In the genomic region with DNA sequence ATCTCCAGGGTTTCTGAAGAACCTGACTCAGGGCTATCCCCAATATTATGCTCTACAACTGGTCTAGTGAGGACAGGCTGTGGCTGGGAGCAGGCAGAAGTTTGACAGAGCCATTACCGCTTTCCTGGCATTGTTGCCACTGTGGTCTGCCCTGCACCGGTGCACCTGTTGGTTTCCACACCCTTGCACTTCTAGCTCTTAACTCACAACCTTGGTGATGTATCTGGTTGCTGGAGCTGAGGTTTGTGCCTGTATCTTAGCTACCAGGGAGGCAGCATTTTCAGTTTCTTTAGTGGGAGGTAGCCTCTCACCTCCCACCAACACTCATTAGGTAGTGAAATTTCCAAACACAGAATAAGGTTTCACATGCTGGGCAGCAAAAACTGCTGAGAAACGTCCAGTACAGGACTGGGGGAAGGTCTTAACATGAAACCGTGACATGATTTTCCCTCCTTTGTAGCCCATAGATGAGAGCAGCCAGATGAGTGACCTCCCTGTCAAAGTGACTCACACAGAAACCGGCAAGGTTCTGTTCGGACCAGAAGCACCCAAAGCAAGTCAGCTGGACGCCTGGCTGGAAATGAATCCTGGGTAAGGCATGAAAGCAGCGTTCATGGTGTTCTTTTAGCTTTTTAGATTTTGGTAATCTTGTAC, we compare ENCODE assay signal across 13 cellular contexts. TPM values are rescaled to one million over a fixed set of nuclear protein-coding genes. Genes with fewer than 3 reads are reported as not detected.
DNase-seq lines count a peak whose midpoint lies in the region; ATAC-seq and TF ChIP-seq lines count a peak whose summit lies in the region.
"Had no signal": no experiment of that assay in that cellular context is flagged by ENCODE, and none has a peak within 500 bp of the region (broad histone marks: within the 10 kb centered on the region; RNA-seq: fewer than 3 reads in every experiment).

No MANE protein-coding gene starts in this region.

- H3K4me3 Mint-ChIP-seq in CD4-positive, CD25-positive, alpha-beta regulatory T cell: no peak overlapping the region
- no peak overlapping the region for H3K4me3 Mint-ChIP-seq in activated CD8-positive, alpha-beta T cell treated with anti-CD3 and anti-CD28 coated beads for 36 hours
- H3K4me3 Mint-ChIP-seq: naive thymus-derived CD8-positive, alpha-beta T cell had no signal

- no peaks in the 10 kb centered on the region for H3K27me3 ChIP-seq in CD4-positive, CD25-positive, alpha-beta regulatory T cell (ENCODE audit: control insufficient read depth, insufficient read depth, low read length)
- H3K27me3 ChIP-seq: heart left ventricle had no signal

- peak overlapping the region; percentile 27 to 82 (median 46) for H3K27ac Mint-ChIP-seq in CD4-positive, CD25-positive, alpha-beta regulatory T cell
- H3K27ac Mint-ChIP-seq in activated CD8-positive, alpha-beta T cell treated with anti-CD3 and anti-CD28 coated beads for 36 hours: peak overlapping the region; percentile 28

- H3K4me1 ChIP-seq in CD4-positive, CD25-positive, alpha-beta regulatory T cell (ENCODE audit: control insufficient read depth, insufficient read depth, low read length, poor library complexity, severe bottlenecking): no peaks in the 10 kb centered on the region

- peaks cover 66% of the 10 kb centered on the region for H3K36me3 Mint-ChIP-seq in CD4-positive, CD25-positive, alpha-beta regulatory T cell
- H3K36me3 Mint-ChIP-seq in activated CD8-positive, alpha-beta T cell treated with anti-CD3 and anti-CD28 coated beads for 36 hours (ENCODE audit: low read depth): peaks cover 34% of the 10 kb centered on the region

- H3K9me3 ChIP-seq in CD4-positive, CD25-positive, alpha-beta regulatory T cell (ENCODE audit: control insufficient read depth in 2 of 2, low read length in 2 of 2): no peaks in the 10 kb centered on the region
- H3K9me3 ChIP-seq: heart left ventricle had no signal

- peaks cover 90% of the 10 kb centered on the region for H3K36me3 ChIP-seq in CD4-positive, CD25-positive, alpha-beta regulatory T cell (ENCODE audit: control insufficient read depth, insufficient read depth, low read length)

- no peak overlapping the region for H3K27ac ChIP-seq in CD4-positive, CD25-positive, alpha-beta regulatory T cell (ENCODE audit: insufficient read depth, low read length, poor library complexity, severe bottlenecking)
- H3K27ac ChIP-seq: heart left ventricle had no signal

- H3K4me3 ChIP-seq in CD4-positive, CD25-positive, alpha-beta regulatory T cell (ENCODE audit: low read depth, low read length): no peak overlapping the region
- H3K4me3 ChIP-seq: heart left ventricle had no signal

- peaks cover 0 to 4% (median 1%) of the 10 kb centered on the region in 4 donors for H3K4me1 Mint-ChIP-seq in CD4-positive, CD25-positive, alpha-beta regulatory T cell
- peaks cover 8% of the 10 kb centered on the region for H3K4me1 Mint-ChIP-seq in activated CD8-positive, alpha-beta T cell treated with anti-CD3 and anti-CD28 coated beads for 36 hours (ENCODE audit: low read depth)

- TF ChIP-seq CTCF in activated CD8-positive, alpha-beta T cell treated with anti-CD3 and anti-CD28 coated beads for 36 hours (IDR thresholded peaks at IDR 0.05): no peak

- DNase-seq in CD4-positive, CD25-positive, alpha-beta regulatory T cell: no peak
- DNase-seq in activated CD8-positive, alpha-beta T cell treated with anti-CD3 and anti-CD28 coated beads for 36 hours: no peak
- DNase-seq in dedifferentiated amniotic fluid mesenchymal stem cell (ENCODE audit: extremely low spot score) (no peak), SHP77 (lab: John Stamatoyannopoulos, UW) (no peak)
- no peak for DNase-seq in stimulated activated CD4-positive, alpha-beta T cell treated with anti-CD3 and anti-CD28 coated beads, Interleukin-2, amount 100 ng/mL, for 24 hours
- DNase-seq: heart left ventricle; left cardiac atrium; naive thymus-derived CD8-positive, alpha-beta T cell; retina; stimulated activated CD4-positive, alpha-beta T cell treated with anti-CD3 and anti-CD28 coated beads, Interleukin-1b, Interleukin-23, amount 100 ng/mL, for 48 hours had no signal

- no peaks in the 10 kb centered on the region for H3K9me3 Mint-ChIP-seq in CD4-positive, CD25-positive, alpha-beta regulatory T cell
- no peaks in the 10 kb centered on the region for H3K9me3 Mint-ChIP-seq in activated CD8-positive, alpha-beta T cell treated with anti-CD3 and anti-CD28 coated beads for 36 hours
- H3K9me3 Mint-ChIP-seq: naive thymus-derived CD8-positive, alpha-beta T cell had no signal

- CTCF ChIA-PET in activated CD8-positive, alpha-beta T cell treated with anti-CD3 and anti-CD28 coated beads for 36 hours (lab: Charles Lee): interaction anchor here (0.9 to 2.2 kb wide), 3 partner anchors 13 to 18 kb away, joined by 3 to 8 read pairs (median 6); no protein-coding TSS in a partner anchor

- no peak for ATAC-seq in CD4-positive, CD25-positive, alpha-beta regulatory T cell (ENCODE audit: low read depth in 2 of 2)
- peak; percentile 76 for ATAC-seq in GM19035 (IDR thresholded peaks at IDR 0.05; ENCODE audit: unreplicated experiment)
- ATAC-seq in HG02885 (IDR thresholded peaks at IDR 0.05; ENCODE audit: poor library complexity, unreplicated experiment): peak; percentile 90
- peak; percentile 24 for ATAC-seq in activated CD8-positive, alpha-beta T cell treated with anti-CD3 and anti-CD28 coated beads for 36 hours
- ATAC-seq in GM19455 (IDR thresholded peaks at IDR 0.05; ENCODE audit: unreplicated experiment): no peak
- ATAC-seq: heart left ventricle; left cardiac atrium; naive thymus-derived CD8-positive, alpha-beta T cell had no signal

- POLR2A ChIA-PET in activated CD8-positive, alpha-beta T cell treated with anti-CD3 and anti-CD28 coated beads for 36 hours (lab: Charles Lee): no interaction called here

- intact Hi-C loops in activated CD8-positive, alpha-beta T cell treated with anti-CD3 and anti-CD28 coated beads for 36 hours (cut with micrococcal nuclease): no loop called here

- no peaks in the 10 kb centered on the region for H3K27me3 Mint-ChIP-seq in CD4-positive, CD25-positive, alpha-beta regulatory T cell
- no peaks in the 10 kb centered on the region for H3K27me3 Mint-ChIP-seq in activated CD8-positive, alpha-beta T cell treated with anti-CD3 and anti-CD28 coated beads for 36 hours
- H3K27me3 Mint-ChIP-seq: naive thymus-derived CD8-positive, alpha-beta T cell had no signal

RNA-seq across cellular contexts. Expression of a gene that starts 57.7 kb away (rescaled TPM):
- total RNA-seq in CD4-positive, CD25-positive, alpha-beta regulatory T cell: 298 TPM
- polyA plus RNA-seq in CD4-positive, CD25-positive, alpha-beta regulatory T cell: 10 to 100 TPM; 28.7 to 45.5 (median 34.9) TPM
- total RNA-seq in activated CD8-positive, alpha-beta T cell treated with anti-CD3 and anti-CD28 coated beads for 36 hours: 10 to 100 TPM; 94.7 to 99.4 TPM

Comparison
In these comparisons a context has a peak if more than half of its experiments do, and no peak if none do; other contexts are left out.
1. ATAC-seq: peak in GM19035 (single experiment), HG02885 (single experiment) and activated CD8-positive, alpha-beta T cell treated with anti-CD3 and anti-CD28 coated beads for 36 hours (single experiment); none in CD4-positive, CD25-positive, alpha-beta regulatory T cell (0 of 2) and GM19455 (single experiment).